8 cellular contexts compared by ENCODE assay signal in the genomic region with DNA sequence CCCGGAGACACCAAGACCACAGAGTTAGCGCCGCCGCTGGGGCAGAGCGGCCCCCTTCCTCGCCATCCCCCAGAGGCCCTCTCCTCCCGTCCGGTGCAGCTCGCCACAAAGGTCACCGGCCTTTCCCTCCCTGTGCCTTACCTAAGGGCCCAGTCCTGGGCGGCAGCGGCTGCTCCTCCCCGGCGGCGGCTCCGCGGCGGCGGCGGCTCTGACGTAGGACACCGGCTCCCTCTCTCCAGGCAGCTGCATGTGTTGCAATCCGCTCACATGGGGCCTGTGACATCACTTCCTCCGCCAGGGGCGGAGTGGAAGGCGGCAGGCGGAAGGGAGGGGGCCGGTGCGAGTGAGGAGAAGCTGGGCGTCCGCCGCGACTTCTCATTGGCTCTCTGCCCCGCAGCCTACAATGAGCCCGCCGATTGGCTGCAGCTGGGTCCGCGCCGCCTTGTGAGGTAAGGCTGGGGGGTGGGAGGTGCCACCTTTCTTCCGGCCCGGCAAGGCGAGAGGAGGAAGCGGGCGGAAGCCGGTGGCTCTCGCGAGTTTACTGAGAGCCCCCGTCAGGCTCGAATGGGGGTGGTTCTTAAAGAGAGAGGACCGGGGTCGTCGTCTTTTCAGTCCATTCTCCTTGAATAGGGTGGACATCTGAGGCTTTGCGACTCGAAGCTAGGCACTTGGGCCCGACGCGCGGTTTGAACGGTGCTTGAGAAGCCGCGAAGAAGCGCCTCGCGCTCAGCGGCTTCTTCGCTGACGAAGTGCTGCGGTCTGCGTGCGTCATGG. TPM values are rescaled to one million over a fixed set of nuclear protein-coding genes. Genes with fewer than 3 reads are reported as not detected.
DNase-seq lines count a peak whose midpoint lies in the region; ATAC-seq and TF ChIP-seq lines count a peak whose summit lies in the region.

A gene (minus strand): TSS at position 281 of the 774 bp plus-strand sequence. CDS start 318 bp downstream, outside the sequence.

- POLR2A ChIA-PET in PC-3 (lab: Charles Lee; ENCODE audit: unreplicated experiment), result interaction anchor here (0.5 to 0.9 kb wide), 8 partner anchors 9 to 1073 kb away, joined by 3 to 5 read pairs (median 4); a partner anchor contains a TSS

- H3K4me3 ChIP-seq in PC-3 (ENCODE audit: low read length) (peak within 1 kb of the TSS; percentile 93), epithelial cell of esophagus (ENCODE audit: low read length) (peak within 1 kb of the TSS; percentile 97), mucosa of descending colon (peak within 1 kb of the TSS; percentile 98)

- H3K4me1 ChIP-seq in PC-3 (ENCODE audit: insufficient read depth, low read length), result peaks cover 38% of the 10 kb centered on the region
- H3K4me1 ChIP-seq in mucosa of descending colon (ENCODE audit: low read depth), result peaks cover 39% of the 10 kb centered on the region

- H4K20me1 ChIP-seq in PC-3 (ENCODE audit: low read length), result peaks cover 35% of the 10 kb centered on the region

- H2AFZ ChIP-seq in PC-3 (ENCODE audit: low read length), result peak within 1 kb of the TSS; percentile 73

- intact Hi-C loops in PC-3 (cut with micrococcal nuclease) (loop anchor here (1.0 kb wide), 1 partner anchor 79 kb away; no protein-coding TSS in a partner anchor), mucosa of descending colon (cut with DNase I, micrococcal nuclease) (no loop called here)

- DNase-seq in DMS114 treated with DMSO at 0.1 percent for 48 hours (lab: John Stamatoyannopoulos, UW; ENCODE audit: unreplicated experiment) (peak; percentile 99), PC-3 (peak; percentile 98), activated T-cell treated with anti-CD3 and anti-CD28 coated beads for 48 hours (ENCODE audit: low read depth) (peak; percentile 99), epithelial cell of esophagus (ENCODE audit: low read depth) (peak; percentile 100), mucosa of descending colon (peak; percentile 99 to 100 (median 100))
- peak; percentile 99 for DNase-seq in stimulated activated CD8-positive, alpha-beta memory T cell treated with anti-CD3 and anti-CD28 coated beads, Interleukin-4, amount 100 ng/mL, for 24 hours (ENCODE audit: low read depth)

- TF ChIP-seq CTCF in PC-3 (conservative IDR thresholded peaks at IDR 0.05; ENCODE audit: low read depth, low read length) (no peak), epithelial cell of esophagus (IDR thresholded peaks at IDR 0.05; ENCODE audit: insufficient read depth, low read depth, low read length, missing control alignments) (no peak), mucosa of descending colon (IDR thresholded peaks at IDR 0.05) (peak; percentile 27)

- no peaks in the 10 kb centered on the region for H3K27me3 ChIP-seq in PC-3 (ENCODE audit: low read length)

- peaks cover 11% of the 10 kb centered on the region for H3K36me3 ChIP-seq in PC-3 (ENCODE audit: low read depth, low read length)
- no peaks in the 10 kb centered on the region for H3K36me3 ChIP-seq in mucosa of descending colon (ENCODE audit: low read depth)

- BruUV-seq in PC-3 (replicated peaks; lab: Mats Ljungman, UMichigan), result no TSS peak

- TF ChIP-seq RAD21 in Ishikawa (IDR thresholded peaks at IDR 0.05; ENCODE audit: low read depth), result no peak

- ATAC-seq in GM21576 (IDR thresholded peaks at IDR 0.05; ENCODE audit: unreplicated experiment), result peak; percentile 92
- peak; percentile 86 for ATAC-seq in PC-3
- peak; percentile 96 for ATAC-seq in mucosa of descending colon

- no peaks in the 10 kb centered on the region for H3K9me3 ChIP-seq in PC-3 (ENCODE audit: low read length)
- H3K9me3 ChIP-seq in mucosa of descending colon, result no peaks in the 10 kb centered on the region

- no peak; the same call in none of the 2 replicates for TF ChIP-seq EP300 in Ishikawa (IDR thresholded peaks at IDR 0.05; ENCODE audit: borderline replicate concordance)

- peaks cover 96% of the 10 kb centered on the region for H3K79me2 ChIP-seq in PC-3 (ENCODE audit: low read length)

- H3K4me2 ChIP-seq in PC-3 (ENCODE audit: low read length), result peak within 1 kb of the TSS; percentile 97

- H3K9ac ChIP-seq in PC-3 (ENCODE audit: low read length), result peak within 1 kb of the TSS; percentile 98

- peak within 1 kb of the TSS; percentile 83 for H3K27ac ChIP-seq in PC-3 (ENCODE audit: low read length)

- no peaks in the 10 kb centered on the region for H3F3A ChIP-seq in PC-3 (ENCODE audit: low read length, unreplicated experiment)

- no peaks in the 10 kb centered on the region for H3K9me2 ChIP-seq in PC-3 (replicated peaks; ENCODE audit: low read length)

- CTCF ChIA-PET in PC-3 (lab: Charles Lee), result no interaction called here

TF ChIP-seq in Ishikawa, 13 proteins besides CTCF, POLR2A, EP300 and RAD21:
- no peak; the same call in 1 of the 2 replicates for TF ChIP-seq FOXM1 (IDR thresholded peaks at IDR 0.05; ENCODE audit: borderline replicate concordance, low read depth)
- no peak; the same call in 1 of the 2 replicates for TF ChIP-seq YY1 (IDR thresholded peaks at IDR 0.05; ENCODE audit: low read depth)
- TF ChIP-seq ZBTB7A (IDR thresholded peaks at IDR 0.05; ENCODE audit: low read depth), result no peak
- TF ChIP-seq TAF1 (IDR thresholded peaks at IDR 0.05; ENCODE audit: low read depth), result peak; percentile 54; the same call in 1 of the 2 replicates
- TF ChIP-seq EGR1 (IDR thresholded peaks at IDR 0.05), result peak; percentile 4; the same call in 1 of the 2 replicates
- peak; percentile 92 for TF ChIP-seq CREB1 (IDR thresholded peaks at IDR 0.05; ENCODE audit: low read depth)
- TF ChIP-seq CEBPB (IDR thresholded peaks at IDR 0.05), result peak; percentile 99
- TF ChIP-seq, protein P1, sequence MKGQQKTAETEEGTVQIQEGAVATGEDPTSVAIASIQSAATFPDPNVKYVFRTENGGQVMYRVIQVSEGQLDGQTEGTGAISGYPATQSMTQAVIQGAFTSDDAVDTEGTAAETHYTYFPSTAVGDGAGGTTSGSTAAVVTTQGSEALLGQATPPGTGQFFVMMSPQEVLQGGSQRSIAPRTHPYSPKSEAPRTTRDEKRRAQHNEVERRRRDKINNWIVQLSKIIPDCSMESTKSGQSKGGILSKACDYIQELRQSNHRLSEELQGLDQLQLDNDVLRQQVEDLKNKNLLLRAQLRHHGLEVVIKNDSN (IDR thresholded peaks at IDR 0.05), result peak; percentile 94
- TF ChIP-seq TCF12 (IDR thresholded peaks at IDR 0.05; ENCODE audit: low read depth), result peak; percentile 77
- TF ChIP-seq NFIC (IDR thresholded peaks at IDR 0.05), result peak; percentile 3; the same call in 1 of the 2 replicates
- TF ChIP-seq, protein P2, sequence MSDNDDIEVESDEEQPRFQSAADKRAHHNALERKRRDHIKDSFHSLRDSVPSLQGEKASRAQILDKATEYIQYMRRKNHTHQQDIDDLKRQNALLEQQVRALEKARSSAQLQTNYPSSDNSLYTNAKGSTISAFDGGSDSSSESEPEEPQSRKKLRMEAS (IDR thresholded peaks at IDR 0.05), result peak; percentile 77
- no peak for TF ChIP-seq TEAD4 (IDR thresholded peaks at IDR 0.05)
- TF ChIP-seq, protein P3, sequence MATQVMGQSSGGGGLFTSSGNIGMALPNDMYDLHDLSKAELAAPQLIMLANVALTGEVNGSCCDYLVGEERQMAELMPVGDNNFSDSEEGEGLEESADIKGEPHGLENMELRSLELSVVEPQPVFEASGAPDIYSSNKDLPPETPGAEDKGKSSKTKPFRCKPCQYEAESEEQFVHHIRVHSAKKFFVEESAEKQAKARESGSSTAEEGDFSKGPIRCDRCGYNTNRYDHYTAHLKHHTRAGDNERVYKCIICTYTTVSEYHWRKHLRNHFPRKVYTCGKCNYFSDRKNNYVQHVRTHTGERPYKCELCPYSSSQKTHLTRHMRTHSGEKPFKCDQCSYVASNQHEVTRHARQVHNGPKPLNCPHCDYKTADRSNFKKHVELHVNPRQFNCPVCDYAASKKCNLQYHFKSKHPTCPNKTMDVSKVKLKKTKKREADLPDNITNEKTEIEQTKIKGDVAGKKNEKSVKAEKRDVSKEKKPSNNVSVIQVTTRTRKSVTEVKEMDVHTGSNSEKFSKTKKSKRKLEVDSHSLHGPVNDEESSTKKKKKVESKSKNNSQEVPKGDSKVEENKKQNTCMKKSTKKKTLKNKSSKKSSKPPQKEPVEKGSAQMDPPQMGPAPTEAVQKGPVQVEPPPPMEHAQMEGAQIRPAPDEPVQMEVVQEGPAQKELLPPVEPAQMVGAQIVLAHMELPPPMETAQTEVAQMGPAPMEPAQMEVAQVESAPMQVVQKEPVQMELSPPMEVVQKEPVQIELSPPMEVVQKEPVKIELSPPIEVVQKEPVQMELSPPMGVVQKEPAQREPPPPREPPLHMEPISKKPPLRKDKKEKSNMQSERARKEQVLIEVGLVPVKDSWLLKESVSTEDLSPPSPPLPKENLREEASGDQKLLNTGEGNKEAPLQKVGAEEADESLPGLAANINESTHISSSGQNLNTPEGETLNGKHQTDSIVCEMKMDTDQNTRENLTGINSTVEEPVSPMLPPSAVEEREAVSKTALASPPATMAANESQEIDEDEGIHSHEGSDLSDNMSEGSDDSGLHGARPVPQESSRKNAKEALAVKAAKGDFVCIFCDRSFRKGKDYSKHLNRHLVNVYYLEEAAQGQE (IDR thresholded peaks at IDR 0.05; ENCODE audit: low read depth), result no peak

RNA-seq across cellular contexts. Expression of the gene that starts here (rescaled TPM):
- total RNA-seq in PC-3 (2014; rRNA removed) (57.3 and 64.1 TPM in 2 replicates), mucosa of descending colon (100 to 1,000 TPM in 1 of 3 donors, 10 to 100 TPM in 2; 66.5 to 114 (median 85.7) TPM)

Comparison
In these comparisons a context has a peak if more than half of its experiments do, and no peak if none do; other contexts are left out.
1. Peak in every context shown above with its lines: DNase-seq, ATAC-seq, H3K4me3 ChIP-seq and H3K27ac ChIP-seq.